14 cellular contexts compared by ENCODE assay signal in the genomic region with DNA sequence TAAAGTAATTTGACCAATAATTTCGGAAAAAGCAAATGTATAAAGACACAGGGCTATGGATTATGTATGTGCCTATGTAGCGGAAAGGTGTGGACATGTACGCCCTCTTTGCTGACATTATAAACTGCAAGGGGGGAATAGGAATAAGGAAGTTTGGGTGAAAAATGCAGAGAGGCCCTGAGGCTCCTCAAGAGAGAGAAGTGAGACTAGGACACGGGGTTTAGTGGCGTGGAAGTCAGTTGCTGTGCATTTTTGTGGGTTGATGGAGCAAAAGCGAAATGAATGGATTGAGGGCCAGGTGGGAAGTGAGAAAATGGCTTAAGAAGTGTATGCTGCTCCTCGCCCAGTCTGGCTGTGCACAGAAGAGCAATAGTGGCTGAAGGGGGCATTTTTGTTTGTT.
A peak's percentile ranks its signal among the peaks of the same experiment; 100 is the strongest.
DNase-seq lines count a peak whose midpoint lies in the region; ATAC-seq, FAIRE-seq and TF ChIP-seq lines count a peak whose summit lies in the region.
"Had no signal": no experiment of that assay in that cellular context is flagged by ENCODE, and none has a peak within 500 bp of the region (broad histone marks: within the 10 kb centered on the region; RNA-seq: fewer than 3 reads in every experiment).

No MANE protein-coding gene starts in this region.

- no peaks in the 10 kb centered on the region for H3K79me2 ChIP-seq in endothelial cell of umbilical vein (ENCODE audit: control insufficient read depth, insufficient read depth, low read length)
- H3K79me2 ChIP-seq in SK-N-SH (ENCODE audit: insufficient read depth) = no peaks in the 10 kb centered on the region

- ATAC-seq in HG02885 (IDR thresholded peaks at IDR 0.05; ENCODE audit: poor library complexity, unreplicated experiment) (no peak), HG02798 (IDR thresholded peaks at IDR 0.05; ENCODE audit: poor library complexity, unreplicated experiment) (no peak)
- ATAC-seq: stimulated activated naive CD8-positive, alpha-beta T cell treated with anti-CD3 and anti-CD28 coated beads, Interleukin-15, amount 100 ng/mL, for 72 hours had no signal

- FAIRE-seq in endothelial cell of umbilical vein (lab: Jason Lieb, UNC) (no peak), RCC 7860 (lab: Jason Lieb, UNC) (no peak)
- FAIRE-seq: colon had no signal

- dilution Hi-C loops in endothelial cell of umbilical vein (cut with MboI; ENCODE audit: extremely low pct_ligation_motif_present, low sequenced_read_pairs) = no loop called here

- intact Hi-C loops in endothelial cell of umbilical vein (cut with micrococcal nuclease) = loop anchor here (5.0 kb wide), 1 partner anchor 197 kb away; no protein-coding TSS in a partner anchor

- H4K20me1 ChIP-seq in endothelial cell of umbilical vein (replicated peaks; ENCODE audit: control insufficient read depth, extremely low read depth, insufficient read depth, low read length) = no peaks in the 10 kb centered on the region
- no peaks in the 10 kb centered on the region for H4K20me1 ChIP-seq in SK-N-SH (ENCODE audit: insufficient read depth)

- peak overlapping the region; percentile 80 for H2AFZ ChIP-seq in endothelial cell of umbilical vein (ENCODE audit: low read depth, low read length)
- H2AFZ ChIP-seq in SK-N-SH (ENCODE audit: low read depth) = no peak overlapping the region

- POLR2A ChIA-PET in endothelial cell of umbilical vein (lab: Charles Lee) (no interaction called here), SK-N-SH (lab: Yijun Ruan, JAX) (no interaction called here)

- in situ Hi-C loops in GM13977 (cut with MboI; ENCODE audit: low pct_unique_long_range_greater_than_20kb, low sequenced_read_pairs, unreplicated experiment) = no loop called here

- H3K36me3 ChIP-seq in endothelial cell of umbilical vein (ENCODE audit: control insufficient read depth in 2 of 2, extremely low read depth in 1 of 2, insufficient read depth in 2 of 2, low read length in 2 of 2) = no peaks in the 10 kb centered on the region
- H3K36me3 ChIP-seq in SK-N-SH (replicated peaks in 1 of 2; ENCODE audit: control insufficient read depth in 1 of 2, insufficient read depth in 2 of 2, low read length in 1 of 2) = peaks cover 16 to 24% of the 10 kb centered on the region in 2 experiments

- DNase-seq in GM13977 (ENCODE audit: low spot score) (no peak), NOMO-1 treated with DMSO at 0.1 percent for 48 hours (lab: John Stamatoyannopoulos, UW; ENCODE audit: unreplicated experiment) (peak; percentile 96), endothelial cell of umbilical vein (ENCODE audit: low read depth, low spot score) (no peak), pons (ENCODE audit: low spot score) (peak; percentile 76), SK-N-SH (no peak), RCC 7860 (ENCODE audit: low spot score) (no peak)
- DNase-seq: activated CD4-positive, alpha-beta memory T cell treated with anti-CD3 and anti-CD28 coated beads, Interleukin-2, amount 10 ng/mL, durations not matched to agents 7 days and 5 days; activated naive CD4-positive, alpha-beta T cell treated with anti-CD3 and anti-CD28 coated beads for 36 hours; NCI-H1105; NCI-H748 treated with DMSO at 0.1 percent for 48 hours; stimulated activated naive CD8-positive, alpha-beta T cell treated with anti-CD3 and anti-CD28 coated beads, Interleukin-15, amount 100 ng/mL, for 72 hours had no signal

- peaks cover 5% of the 10 kb centered on the region for H3F3A ChIP-seq in SK-N-SH (replicated peaks; ENCODE audit: insufficient read depth)

- H3K9me2 ChIP-seq in SK-N-SH = no peaks in the 10 kb centered on the region

- no peak overlapping the region for H3K4me3 ChIP-seq in endothelial cell of umbilical vein (replicated peaks in 1 of 3; ENCODE audit: insufficient read depth in 1 of 3, low read depth in 1 of 3, low read length in 3 of 3)
- H3K4me3 ChIP-seq in SK-N-SH (ENCODE audit: low read depth in 2 of 2, low read length in 1 of 2) = no peak overlapping the region

- CTCF ChIA-PET in endothelial cell of umbilical vein (lab: Charles Lee) (interaction anchor here (1.0 to 6.2 kb wide), 10 partner anchors 9 to 196 kb away, joined by 3 to 77 read pairs (median 7); no protein-coding TSS in a partner anchor), SK-N-SH (lab: Yijun Ruan, JAX) (interaction anchor here (1.2 to 16.3 kb wide), 7 partner anchors 8 to 109 kb away, joined by 3 to 302 read pairs (median 9); partner anchors contain the start of gene B3GNT7)

- BruUV-seq in endothelial cell of umbilical vein (replicated peaks; lab: Mats Ljungman, UMichigan) = no TSS peak

- H3K27me3 ChIP-seq in endothelial cell of umbilical vein (ENCODE audit: control insufficient read depth in 2 of 2, insufficient read depth in 2 of 2, low read length in 2 of 2) (no peaks in the 10 kb centered on the region), SK-N-SH (ENCODE audit: insufficient read depth) (no peaks in the 10 kb centered on the region)

- H3K27ac ChIP-seq in endothelial cell of umbilical vein (ENCODE audit: insufficient read depth, low read depth, low read length) = no peak overlapping the region
- no peak overlapping the region for H3K27ac ChIP-seq in SK-N-SH (ENCODE audit: low read depth in 2 of 2, low read length in 1 of 2)

- no peaks in the 10 kb centered on the region for H3K9me3 ChIP-seq in endothelial cell of umbilical vein (replicated peaks; ENCODE audit: control insufficient read depth, insufficient read depth, low read length)
- H3K9me3 ChIP-seq in SK-N-SH = no peaks in the 10 kb centered on the region

- 94% methylated on average over 7 of the region's 7 CpGs for WGBS in SK-N-SH (ENCODE audit: low lambda C conversion rate)

- H3K4me2 ChIP-seq in endothelial cell of umbilical vein (ENCODE audit: insufficient read depth, low read length) (peak overlapping the region; percentile 63), SK-N-SH (no peak overlapping the region)

- peaks cover 18% of the 10 kb centered on the region for H3K4me1 ChIP-seq in endothelial cell of umbilical vein (ENCODE audit: control insufficient read depth, extremely low read depth, insufficient read depth, low read length)
- no peaks in the 10 kb centered on the region; a peak in 1 of 4 replicates for H3K4me1 ChIP-seq in SK-N-SH (ENCODE audit: control insufficient read depth in 1 of 2, insufficient read depth in 2 of 2, low read depth in 1 of 2, low read length in 1 of 2)

- peak; percentile 0 for TF ChIP-seq CTCF in GM13977 (IDR thresholded peaks at IDR 0.05; ENCODE audit: extremely low read depth, insufficient read depth, missing control alignments)
- no peak for TF ChIP-seq CTCF in endothelial cell of umbilical vein (IDR thresholded peaks at IDR 0.05; ENCODE audit: extremely low read depth in 1 of 2, insufficient read depth in 1 of 2, low read depth in 1 of 2, low read length in 2 of 2)
- TF ChIP-seq CTCF in SK-N-SH (IDR thresholded peaks at IDR 0.05) = no peak

- no peaks in the 10 kb centered on the region for H3K9me1 ChIP-seq in endothelial cell of umbilical vein (replicated peaks; ENCODE audit: control insufficient read depth, extremely low read depth, insufficient read depth, low read length)

- no peak for TF ChIP-seq EP300 in SK-N-SH (IDR thresholded peaks at IDR 0.05; ENCODE audit: borderline replicate concordance in 1 of 2, low read depth in 1 of 2, low read length in 1 of 2)

- TF ChIP-seq POLR2A in endothelial cell of umbilical vein (IDR thresholded peaks at IDR 0.05; ENCODE audit: low read depth, low read length) = no peak

- H3K9ac ChIP-seq in endothelial cell of umbilical vein (replicated peaks; ENCODE audit: extremely low read depth, insufficient read depth, low read length) = no peak overlapping the region
- no peak overlapping the region for H3K9ac ChIP-seq in SK-N-SH

- TF ChIP-seq RAD21 in SK-N-SH (IDR thresholded peaks at IDR 0.05; ENCODE audit: low read length) = no peak

TF ChIP-seq in endothelial cell of umbilical vein, 7 proteins besides CTCF, POLR2A, EP300 and RAD21:
- no peak for TF ChIP-seq MAX (IDR thresholded peaks at IDR 0.05; ENCODE audit: insufficient read depth, insufficient read length)
- no peak for TF ChIP-seq POLR2AphosphoS5 (IDR thresholded peaks at IDR 0.05; ENCODE audit: insufficient read depth, low read depth, low read length)
- TF ChIP-seq JUN (IDR thresholded peaks at IDR 0.05; ENCODE audit: borderline replicate concordance, insufficient read depth, insufficient read length, low read depth) = no peak
- TF ChIP-seq FOS (IDR thresholded peaks at IDR 0.05; ENCODE audit: borderline replicate concordance, insufficient read depth, low read length) = no peak
- no peak for TF ChIP-seq MYC (IDR thresholded peaks at IDR 0.05; ENCODE audit: low read depth, low read length)
- no peak for TF ChIP-seq GATA2 (IDR thresholded peaks at IDR 0.05; ENCODE audit: insufficient read depth, insufficient read length, low read depth, low read length)
- TF ChIP-seq EZH2 (IDR thresholded peaks at IDR 0.05; ENCODE audit: borderline replicate concordance, low read depth, low read length, severe bottlenecking) = no peak

TF ChIP-seq in SK-N-SH, 30 proteins besides CTCF, POLR2A, EP300 and RAD21:
- TF ChIP-seq ELF1 (IDR thresholded peaks at IDR 0.05) (no peak), SMC3 (IDR thresholded peaks at IDR 0.05; ENCODE audit: low read depth, low read length) (no peak), RCOR1 (IDR thresholded peaks at IDR 0.05; ENCODE audit: low read length) (no peak)
- TF ChIP-seq, protein P1, sequence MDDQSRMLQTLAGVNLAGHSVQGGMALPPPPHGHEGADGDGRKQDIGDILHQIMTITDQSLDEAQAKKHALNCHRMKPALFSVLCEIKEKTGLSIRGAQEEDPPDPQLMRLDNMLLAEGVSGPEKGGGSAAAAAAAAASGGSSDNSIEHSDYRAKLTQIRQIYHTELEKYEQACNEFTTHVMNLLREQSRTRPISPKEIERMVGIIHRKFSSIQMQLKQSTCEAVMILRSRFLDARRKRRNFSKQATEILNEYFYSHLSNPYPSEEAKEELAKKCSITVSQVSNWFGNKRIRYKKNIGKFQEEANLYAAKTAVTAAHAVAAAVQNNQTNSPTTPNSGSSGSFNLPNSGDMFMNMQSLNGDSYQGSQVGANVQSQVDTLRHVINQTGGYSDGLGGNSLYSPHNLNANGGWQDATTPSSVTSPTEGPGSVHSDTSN (IDR thresholded peaks at IDR 0.05) = no peak
TF ChIP-seq in SK-N-SH: peak in this region for 0.

Comparison
In these comparisons a context has a peak if more than half of its experiments do, and no peak if none do; other contexts are left out.
1. DNase-seq: peak in NOMO-1 treated with DMSO at 0.1 percent for 48 hours (single experiment) and pons (single experiment); none in GM13977 (single experiment), endothelial cell of umbilical vein (single experiment), SK-N-SH (single experiment) and RCC 7860 (single experiment).